12 cellular contexts compared by ENCODE assay signal in the genomic region with DNA sequence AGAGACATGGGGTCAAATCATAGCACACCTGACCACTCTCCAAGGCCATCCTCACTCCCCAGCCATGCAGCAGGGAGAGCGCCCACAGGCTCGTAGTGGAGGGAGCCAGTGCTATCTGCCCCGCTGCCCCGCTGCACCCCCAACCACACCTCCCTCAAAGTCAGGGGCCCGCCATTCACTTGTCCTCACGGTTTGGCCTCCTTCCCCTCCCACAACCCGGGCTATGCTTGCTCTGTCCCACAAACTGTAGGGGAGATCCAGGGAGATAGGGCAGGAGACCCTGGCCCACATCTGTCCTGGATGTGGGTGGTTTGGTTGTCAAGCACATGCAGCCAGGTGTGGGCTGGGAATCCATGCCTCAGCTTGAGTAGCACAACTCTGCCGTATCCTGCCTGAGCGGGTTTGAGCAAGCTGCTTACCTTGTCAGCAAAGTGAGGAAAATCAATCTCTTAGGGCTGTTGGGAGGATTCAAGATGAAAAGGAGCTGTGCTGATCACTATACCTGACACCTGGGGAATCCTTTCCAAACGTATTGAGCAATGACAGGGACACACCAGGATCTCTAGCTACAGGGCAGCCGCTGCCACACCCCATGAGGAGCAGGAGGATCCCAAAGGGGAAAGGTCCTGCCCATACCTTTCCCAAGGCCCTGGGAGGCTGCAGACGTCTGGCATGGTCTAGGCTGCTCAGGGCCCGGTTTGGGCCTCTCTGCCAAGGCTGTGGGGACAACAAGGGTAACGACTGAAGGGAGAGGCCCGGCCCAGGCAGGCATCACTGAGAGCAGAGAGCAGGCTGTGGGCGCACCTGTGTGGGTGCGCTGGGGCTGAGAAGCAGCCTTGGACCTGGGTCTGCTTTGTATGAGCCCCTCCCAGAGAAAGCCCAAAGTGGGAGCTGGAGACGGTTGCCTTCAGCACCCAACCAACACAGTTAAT. TPM values are rescaled to one million over a fixed set of nuclear protein-coding genes. Genes with fewer than 3 reads are reported as not detected.
"Had no signal": no experiment of that assay in that cellular context is flagged by ENCODE, and none has a peak within 500 bp of the region (broad histone marks: within the 10 kb centered on the region; RNA-seq: fewer than 3 reads in every experiment).

No MANE protein-coding gene starts in this region.

- H3K36me3 ChIP-seq: esophagus muscularis mucosa, left lung, neutrophil, transverse colon had no signal

- H3K9me3 ChIP-seq: esophagus muscularis mucosa, left lung, neutrophil, transverse colon had no signal

- FAIRE-seq: small intestine had no signal

- ATAC-seq: effector memory CD8-positive, alpha-beta T cell; left lung; SK-N-SH treated with all-trans-retinoic acid at 6 μM for 48 hours; WTC11 had no signal

- DNase-seq: activated CD4-positive, alpha-beta T cell treated with anti-CD3 and anti-CD28 coated beads, Interleukin-2, amount 10 ng/mL, durations not matched to agents 7 days and 5 days; activated CD8-positive, alpha-beta memory T cell treated with anti-CD3 and anti-CD28 coated beads for 24 hours; activated naive CD4-positive, alpha-beta T cell treated with anti-CD3 and anti-CD28 coated beads, Interleukin-2, amount 10 ng/mL, durations not matched to agents 7 days and 5 days; effector memory CD8-positive, alpha-beta T cell; foreskin fibroblast; left lung; small intestine; transverse colon had no signal

- H3K27ac ChIP-seq: esophagus muscularis mucosa, left lung, neutrophil, transverse colon had no signal

- H3K4me3 ChIP-seq: esophagus muscularis mucosa, left lung, transverse colon had no signal

- H3K27me3 ChIP-seq: left lung, neutrophil, transverse colon had no signal

- H3K4me1 ChIP-seq: left lung, transverse colon had no signal

RNA-seq across cellular contexts. Expression of a gene that starts 23.3 kb away (rescaled TPM):
- total RNA-seq: activated CD4-positive, alpha-beta T cell treated with anti-CD3 and anti-CD28 coated beads, Interleukin-2, amount 10 ng/mL, durations not matched to agents 7 days and 5 days had no signal

RNA-seq across cellular contexts. Expression of a gene that starts 28.2 kb away (rescaled TPM):
- total RNA-seq: activated CD4-positive, alpha-beta T cell treated with anti-CD3 and anti-CD28 coated beads, Interleukin-2, amount 10 ng/mL, durations not matched to agents 7 days and 5 days had no signal

RNA-seq across cellular contexts. Expression of a gene that starts 47.4 kb away (rescaled TPM):
- total RNA-seq: activated CD4-positive, alpha-beta T cell treated with anti-CD3 and anti-CD28 coated beads, Interleukin-2, amount 10 ng/mL, durations not matched to agents 7 days and 5 days; esophagus muscularis mucosa; left lung; transverse colon had no signal
